In the genomic region with DNA sequence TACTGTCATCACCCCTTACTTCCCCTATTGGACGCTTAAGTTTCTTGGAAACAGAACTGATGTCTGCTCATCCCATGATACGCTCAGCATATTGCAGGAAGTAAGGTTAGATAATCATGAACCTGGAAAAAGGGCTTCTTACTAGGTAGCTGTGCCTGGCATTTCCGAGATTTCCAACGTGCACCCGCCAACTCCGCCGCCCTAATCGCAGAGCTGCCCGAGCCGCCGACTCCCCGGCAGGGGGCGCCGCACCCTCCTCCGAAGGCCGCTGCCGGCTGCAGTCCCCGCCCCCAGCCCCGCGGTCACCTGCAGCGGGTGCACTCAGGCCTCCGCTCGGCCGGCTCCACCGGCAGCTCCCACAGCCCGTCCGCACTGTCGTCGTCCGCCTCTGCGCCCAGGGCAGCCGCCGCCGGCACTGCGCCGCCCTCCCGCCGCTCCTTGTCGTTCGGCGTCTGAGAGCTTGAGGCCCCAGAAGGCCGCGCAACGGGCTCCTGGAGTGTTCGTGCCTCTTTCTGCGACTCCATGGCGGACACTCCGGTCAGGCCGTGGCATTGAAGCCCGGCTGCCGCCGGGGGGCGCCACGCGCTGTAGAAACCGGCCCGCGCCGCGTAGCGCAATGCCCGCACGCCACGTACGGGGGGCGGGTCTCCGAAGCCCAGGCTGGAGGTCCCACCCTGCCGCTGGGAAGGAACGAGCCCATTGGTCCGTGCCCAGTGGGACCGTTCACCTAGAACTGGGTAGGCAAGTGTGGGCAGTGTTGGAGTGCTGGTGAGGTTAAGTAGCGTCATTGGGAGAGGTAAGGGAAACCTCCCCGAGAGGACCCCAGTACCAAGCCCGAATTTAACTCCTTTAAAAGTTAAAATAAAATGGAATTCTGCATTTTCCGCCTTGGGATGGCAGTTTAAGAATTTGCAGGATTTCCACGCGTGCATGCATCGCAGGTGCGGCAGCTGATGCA, we compare ENCODE assay signal across 1 cellular context.
TF ChIP-seq lines count a peak whose summit lies in the region.

A gene with protein sequence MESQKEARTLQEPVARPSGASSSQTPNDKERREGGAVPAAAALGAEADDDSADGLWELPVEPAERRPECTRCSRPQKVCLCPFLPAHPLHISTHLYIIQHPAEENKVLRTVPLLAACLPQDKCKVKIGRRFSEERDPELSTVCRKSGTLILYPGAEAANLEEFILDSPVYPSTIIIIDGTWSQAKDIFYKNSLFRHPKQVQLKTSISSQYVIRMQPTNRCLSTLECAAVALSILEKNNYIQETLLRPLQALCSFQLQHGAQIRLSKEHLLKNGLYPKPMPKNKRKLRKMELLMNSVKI (minus strand): TSS at position 560 of the 958 bp plus-strand sequence. CDS start 36 bp downstream, at position 524.

TF ChIP-seq in GM12878, 131 proteins besides CTCF, POLR2A, EP300 and RAD21 (continued from another document and continues in another):
- TF ChIP-seq, protein P1, sequence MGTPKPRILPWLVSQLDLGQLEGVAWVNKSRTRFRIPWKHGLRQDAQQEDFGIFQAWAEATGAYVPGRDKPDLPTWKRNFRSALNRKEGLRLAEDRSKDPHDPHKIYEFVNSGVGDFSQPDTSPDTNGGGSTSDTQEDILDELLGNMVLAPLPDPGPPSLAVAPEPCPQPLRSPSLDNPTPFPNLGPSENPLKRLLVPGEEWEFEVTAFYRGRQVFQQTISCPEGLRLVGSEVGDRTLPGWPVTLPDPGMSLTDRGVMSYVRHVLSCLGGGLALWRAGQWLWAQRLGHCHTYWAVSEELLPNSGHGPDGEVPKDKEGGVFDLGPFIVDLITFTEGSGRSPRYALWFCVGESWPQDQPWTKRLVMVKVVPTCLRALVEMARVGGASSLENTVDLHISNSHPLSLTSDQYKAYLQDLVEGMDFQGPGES (IDR thresholded peaks at IDR 0.05) = no peak
- TF ChIP-seq, protein P2, sequence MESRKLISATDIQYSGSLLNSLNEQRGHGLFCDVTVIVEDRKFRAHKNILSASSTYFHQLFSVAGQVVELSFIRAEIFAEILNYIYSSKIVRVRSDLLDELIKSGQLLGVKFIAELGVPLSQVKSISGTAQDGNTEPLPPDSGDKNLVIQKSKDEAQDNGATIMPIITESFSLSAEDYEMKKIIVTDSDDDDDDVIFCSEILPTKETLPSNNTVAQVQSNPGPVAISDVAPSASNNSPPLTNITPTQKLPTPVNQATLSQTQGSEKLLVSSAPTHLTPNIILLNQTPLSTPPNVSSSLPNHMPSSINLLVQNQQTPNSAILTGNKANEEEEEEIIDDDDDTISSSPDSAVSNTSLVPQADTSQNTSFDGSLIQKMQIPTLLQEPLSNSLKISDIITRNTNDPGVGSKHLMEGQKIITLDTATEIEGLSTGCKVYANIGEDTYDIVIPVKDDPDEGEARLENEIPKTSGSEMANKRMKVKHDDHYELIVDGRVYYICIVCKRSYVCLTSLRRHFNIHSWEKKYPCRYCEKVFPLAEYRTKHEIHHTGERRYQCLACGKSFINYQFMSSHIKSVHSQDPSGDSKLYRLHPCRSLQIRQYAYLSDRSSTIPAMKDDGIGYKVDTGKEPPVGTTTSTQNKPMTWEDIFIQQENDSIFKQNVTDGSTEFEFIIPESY (IDR thresholded peaks at IDR 0.05) = no peak
- TF ChIP-seq, protein P3, sequence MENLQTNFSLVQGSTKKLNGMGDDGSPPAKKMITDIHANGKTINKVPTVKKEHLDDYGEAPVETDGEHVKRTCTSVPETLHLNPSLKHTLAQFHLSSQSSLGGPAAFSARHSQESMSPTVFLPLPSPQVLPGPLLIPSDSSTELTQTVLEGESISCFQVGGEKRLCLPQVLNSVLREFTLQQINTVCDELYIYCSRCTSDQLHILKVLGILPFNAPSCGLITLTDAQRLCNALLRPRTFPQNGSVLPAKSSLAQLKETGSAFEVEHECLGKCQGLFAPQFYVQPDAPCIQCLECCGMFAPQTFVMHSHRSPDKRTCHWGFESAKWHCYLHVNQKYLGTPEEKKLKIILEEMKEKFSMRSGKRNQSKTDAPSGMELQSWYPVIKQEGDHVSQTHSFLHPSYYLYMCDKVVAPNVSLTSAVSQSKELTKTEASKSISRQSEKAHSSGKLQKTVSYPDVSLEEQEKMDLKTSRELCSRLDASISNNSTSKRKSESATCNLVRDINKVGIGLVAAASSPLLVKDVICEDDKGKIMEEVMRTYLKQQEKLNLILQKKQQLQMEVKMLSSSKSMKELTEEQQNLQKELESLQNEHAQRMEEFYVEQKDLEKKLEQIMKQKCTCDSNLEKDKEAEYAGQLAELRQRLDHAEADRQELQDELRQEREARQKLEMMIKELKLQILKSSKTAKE (IDR thresholded peaks at IDR 0.05; ENCODE audit: low read depth, poor library complexity, severe bottlenecking) = no peak
- TF ChIP-seq POLR2AphosphoS2 (IDR thresholded peaks at IDR 0.05; ENCODE audit: low read depth, low read length) = peak; percentile 61; the same call in 1 of the 2 replicates
- no peak for TF ChIP-seq BCL11A (IDR thresholded peaks at IDR 0.05; ENCODE audit: low read depth, low read length)
- TF ChIP-seq, protein P4, sequence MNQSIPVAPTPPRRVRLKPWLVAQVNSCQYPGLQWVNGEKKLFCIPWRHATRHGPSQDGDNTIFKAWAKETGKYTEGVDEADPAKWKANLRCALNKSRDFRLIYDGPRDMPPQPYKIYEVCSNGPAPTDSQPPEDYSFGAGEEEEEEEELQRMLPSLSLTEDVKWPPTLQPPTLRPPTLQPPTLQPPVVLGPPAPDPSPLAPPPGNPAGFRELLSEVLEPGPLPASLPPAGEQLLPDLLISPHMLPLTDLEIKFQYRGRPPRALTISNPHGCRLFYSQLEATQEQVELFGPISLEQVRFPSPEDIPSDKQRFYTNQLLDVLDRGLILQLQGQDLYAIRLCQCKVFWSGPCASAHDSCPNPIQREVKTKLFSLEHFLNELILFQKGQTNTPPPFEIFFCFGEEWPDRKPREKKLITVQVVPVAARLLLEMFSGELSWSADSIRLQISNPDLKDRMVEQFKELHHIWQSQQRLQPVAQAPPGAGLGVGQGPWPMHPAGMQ (IDR thresholded peaks at IDR 0.05; ENCODE audit: borderline replicate concordance) = no peak
- TF ChIP-seq, protein P5, sequence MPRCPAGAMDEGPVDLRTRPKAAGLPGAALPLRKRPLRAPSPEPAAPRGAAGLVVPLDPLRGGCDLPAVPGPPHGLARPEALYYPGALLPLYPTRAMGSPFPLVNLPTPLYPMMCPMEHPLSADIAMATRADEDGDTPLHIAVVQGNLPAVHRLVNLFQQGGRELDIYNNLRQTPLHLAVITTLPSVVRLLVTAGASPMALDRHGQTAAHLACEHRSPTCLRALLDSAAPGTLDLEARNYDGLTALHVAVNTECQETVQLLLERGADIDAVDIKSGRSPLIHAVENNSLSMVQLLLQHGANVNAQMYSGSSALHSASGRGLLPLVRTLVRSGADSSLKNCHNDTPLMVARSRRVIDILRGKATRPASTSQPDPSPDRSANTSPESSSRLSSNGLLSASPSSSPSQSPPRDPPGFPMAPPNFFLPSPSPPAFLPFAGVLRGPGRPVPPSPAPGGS (IDR thresholded peaks at IDR 0.05; ENCODE audit: borderline replicate concordance, insufficient read depth, low read depth, low read length, poor library complexity, severe bottlenecking) = no peak
- TF ChIP-seq, protein P6, sequence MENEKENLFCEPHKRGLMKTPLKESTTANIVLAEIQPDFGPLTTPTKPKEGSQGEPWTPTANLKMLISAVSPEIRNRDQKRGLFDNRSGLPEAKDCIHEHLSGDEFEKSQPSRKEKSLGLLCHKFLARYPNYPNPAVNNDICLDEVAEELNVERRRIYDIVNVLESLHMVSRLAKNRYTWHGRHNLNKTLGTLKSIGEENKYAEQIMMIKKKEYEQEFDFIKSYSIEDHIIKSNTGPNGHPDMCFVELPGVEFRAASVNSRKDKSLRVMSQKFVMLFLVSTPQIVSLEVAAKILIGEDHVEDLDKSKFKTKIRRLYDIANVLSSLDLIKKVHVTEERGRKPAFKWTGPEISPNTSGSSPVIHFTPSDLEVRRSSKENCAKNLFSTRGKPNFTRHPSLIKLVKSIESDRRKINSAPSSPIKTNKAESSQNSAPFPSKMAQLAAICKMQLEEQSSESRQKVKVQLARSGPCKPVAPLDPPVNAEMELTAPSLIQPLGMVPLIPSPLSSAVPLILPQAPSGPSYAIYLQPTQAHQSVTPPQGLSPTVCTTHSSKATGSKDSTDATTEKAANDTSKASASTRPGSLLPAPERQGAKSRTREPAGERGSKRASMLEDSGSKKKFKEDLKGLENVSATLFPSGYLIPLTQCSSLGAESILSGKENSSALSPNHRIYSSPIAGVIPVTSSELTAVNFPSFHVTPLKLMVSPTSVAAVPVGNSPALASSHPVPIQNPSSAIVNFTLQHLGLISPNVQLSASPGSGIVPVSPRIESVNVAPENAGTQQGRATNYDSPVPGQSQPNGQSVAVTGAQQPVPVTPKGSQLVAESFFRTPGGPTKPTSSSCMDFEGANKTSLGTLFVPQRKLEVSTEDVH (IDR thresholded peaks at IDR 0.05; ENCODE audit: low read depth, partially characterized antibody) = no peak
- peak; percentile 63; the same call in 1 of the 2 replicates for TF ChIP-seq CREB1 (IDR thresholded peaks at IDR 0.05; ENCODE audit: low read depth)
- 0 out of 2 replicates have a peak, but pooled peaks have one; percentile 45 for TF ChIP-seq RCOR1 (conservative IDR thresholded peaks at IDR 0.05; ENCODE audit: low read depth, low read length)
- TF ChIP-seq, protein P7, sequence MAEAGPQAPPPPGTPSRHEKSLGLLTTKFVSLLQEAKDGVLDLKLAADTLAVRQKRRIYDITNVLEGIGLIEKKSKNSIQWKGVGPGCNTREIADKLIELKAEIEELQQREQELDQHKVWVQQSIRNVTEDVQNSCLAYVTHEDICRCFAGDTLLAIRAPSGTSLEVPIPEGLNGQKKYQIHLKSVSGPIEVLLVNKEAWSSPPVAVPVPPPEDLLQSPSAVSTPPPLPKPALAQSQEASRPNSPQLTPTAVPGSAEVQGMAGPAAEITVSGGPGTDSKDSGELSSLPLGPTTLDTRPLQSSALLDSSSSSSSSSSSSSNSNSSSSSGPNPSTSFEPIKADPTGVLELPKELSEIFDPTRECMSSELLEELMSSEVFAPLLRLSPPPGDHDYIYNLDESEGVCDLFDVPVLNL (IDR thresholded peaks at IDR 0.05; ENCODE audit: low read depth, low read length) = no peak
- 0 out of 2 replicates have a peak, but pooled peaks have one; percentile 19 for TF ChIP-seq MTA2 (IDR thresholded peaks at IDR 0.05; ENCODE audit: low read depth)
- TF ChIP-seq CHD4 (IDR thresholded peaks at IDR 0.05) = no peak
- peak; percentile 83; the same call in 1 of the 2 replicates for TF ChIP-seq ZNF217 (IDR thresholded peaks at IDR 0.05)
- TF ChIP-seq, protein P8, sequence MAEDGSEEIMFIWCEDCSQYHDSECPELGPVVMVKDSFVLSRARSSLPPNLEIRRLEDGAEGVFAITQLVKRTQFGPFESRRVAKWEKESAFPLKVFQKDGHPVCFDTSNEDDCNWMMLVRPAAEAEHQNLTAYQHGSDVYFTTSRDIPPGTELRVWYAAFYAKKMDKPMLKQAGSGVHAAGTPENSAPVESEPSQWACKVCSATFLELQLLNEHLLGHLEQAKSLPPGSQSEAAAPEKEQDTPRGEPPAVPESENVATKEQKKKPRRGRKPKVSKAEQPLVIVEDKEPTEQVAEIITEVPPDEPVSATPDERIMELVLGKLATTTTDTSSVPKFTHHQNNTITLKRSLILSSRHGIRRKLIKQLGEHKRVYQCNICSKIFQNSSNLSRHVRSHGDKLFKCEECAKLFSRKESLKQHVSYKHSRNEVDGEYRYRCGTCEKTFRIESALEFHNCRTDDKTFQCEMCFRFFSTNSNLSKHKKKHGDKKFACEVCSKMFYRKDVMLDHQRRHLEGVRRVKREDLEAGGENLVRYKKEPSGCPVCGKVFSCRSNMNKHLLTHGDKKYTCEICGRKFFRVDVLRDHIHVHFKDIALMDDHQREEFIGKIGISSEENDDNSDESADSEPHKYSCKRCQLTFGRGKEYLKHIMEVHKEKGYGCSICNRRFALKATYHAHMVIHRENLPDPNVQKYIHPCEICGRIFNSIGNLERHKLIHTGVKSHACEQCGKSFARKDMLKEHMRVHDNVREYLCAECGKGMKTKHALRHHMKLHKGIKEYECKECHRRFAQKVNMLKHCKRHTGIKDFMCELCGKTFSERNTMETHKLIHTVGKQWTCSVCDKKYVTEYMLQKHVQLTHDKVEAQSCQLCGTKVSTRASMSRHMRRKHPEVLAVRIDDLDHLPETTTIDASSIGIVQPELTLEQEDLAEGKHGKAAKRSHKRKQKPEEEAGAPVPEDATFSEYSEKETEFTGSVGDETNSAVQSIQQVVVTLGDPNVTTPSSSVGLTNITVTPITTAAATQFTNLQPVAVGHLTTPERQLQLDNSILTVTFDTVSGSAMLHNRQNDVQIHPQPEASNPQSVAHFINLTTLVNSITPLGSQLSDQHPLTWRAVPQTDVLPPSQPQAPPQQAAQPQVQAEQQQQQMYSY (CRISPR knock-in tag; IDR thresholded peaks at IDR 0.05) = no peak
- TF ChIP-seq, protein P9, sequence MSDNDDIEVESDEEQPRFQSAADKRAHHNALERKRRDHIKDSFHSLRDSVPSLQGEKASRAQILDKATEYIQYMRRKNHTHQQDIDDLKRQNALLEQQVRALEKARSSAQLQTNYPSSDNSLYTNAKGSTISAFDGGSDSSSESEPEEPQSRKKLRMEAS (IDR thresholded peaks at IDR 0.05; ENCODE audit: low read depth, low read length) = peak; percentile 83
- TF ChIP-seq, protein P10, sequence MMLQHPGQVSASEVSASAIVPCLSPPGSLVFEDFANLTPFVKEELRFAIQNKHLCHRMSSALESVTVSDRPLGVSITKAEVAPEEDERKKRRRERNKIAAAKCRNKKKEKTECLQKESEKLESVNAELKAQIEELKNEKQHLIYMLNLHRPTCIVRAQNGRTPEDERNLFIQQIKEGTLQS (IDR thresholded peaks at IDR 0.05; ENCODE audit: borderline replicate concordance, extremely low read depth, low read depth, low read length) = no peak
- TF ChIP-seq MXI1 (IDR thresholded peaks at IDR 0.05; ENCODE audit: low read depth, low read length) = peak; percentile 65
- TF ChIP-seq, protein P11, sequence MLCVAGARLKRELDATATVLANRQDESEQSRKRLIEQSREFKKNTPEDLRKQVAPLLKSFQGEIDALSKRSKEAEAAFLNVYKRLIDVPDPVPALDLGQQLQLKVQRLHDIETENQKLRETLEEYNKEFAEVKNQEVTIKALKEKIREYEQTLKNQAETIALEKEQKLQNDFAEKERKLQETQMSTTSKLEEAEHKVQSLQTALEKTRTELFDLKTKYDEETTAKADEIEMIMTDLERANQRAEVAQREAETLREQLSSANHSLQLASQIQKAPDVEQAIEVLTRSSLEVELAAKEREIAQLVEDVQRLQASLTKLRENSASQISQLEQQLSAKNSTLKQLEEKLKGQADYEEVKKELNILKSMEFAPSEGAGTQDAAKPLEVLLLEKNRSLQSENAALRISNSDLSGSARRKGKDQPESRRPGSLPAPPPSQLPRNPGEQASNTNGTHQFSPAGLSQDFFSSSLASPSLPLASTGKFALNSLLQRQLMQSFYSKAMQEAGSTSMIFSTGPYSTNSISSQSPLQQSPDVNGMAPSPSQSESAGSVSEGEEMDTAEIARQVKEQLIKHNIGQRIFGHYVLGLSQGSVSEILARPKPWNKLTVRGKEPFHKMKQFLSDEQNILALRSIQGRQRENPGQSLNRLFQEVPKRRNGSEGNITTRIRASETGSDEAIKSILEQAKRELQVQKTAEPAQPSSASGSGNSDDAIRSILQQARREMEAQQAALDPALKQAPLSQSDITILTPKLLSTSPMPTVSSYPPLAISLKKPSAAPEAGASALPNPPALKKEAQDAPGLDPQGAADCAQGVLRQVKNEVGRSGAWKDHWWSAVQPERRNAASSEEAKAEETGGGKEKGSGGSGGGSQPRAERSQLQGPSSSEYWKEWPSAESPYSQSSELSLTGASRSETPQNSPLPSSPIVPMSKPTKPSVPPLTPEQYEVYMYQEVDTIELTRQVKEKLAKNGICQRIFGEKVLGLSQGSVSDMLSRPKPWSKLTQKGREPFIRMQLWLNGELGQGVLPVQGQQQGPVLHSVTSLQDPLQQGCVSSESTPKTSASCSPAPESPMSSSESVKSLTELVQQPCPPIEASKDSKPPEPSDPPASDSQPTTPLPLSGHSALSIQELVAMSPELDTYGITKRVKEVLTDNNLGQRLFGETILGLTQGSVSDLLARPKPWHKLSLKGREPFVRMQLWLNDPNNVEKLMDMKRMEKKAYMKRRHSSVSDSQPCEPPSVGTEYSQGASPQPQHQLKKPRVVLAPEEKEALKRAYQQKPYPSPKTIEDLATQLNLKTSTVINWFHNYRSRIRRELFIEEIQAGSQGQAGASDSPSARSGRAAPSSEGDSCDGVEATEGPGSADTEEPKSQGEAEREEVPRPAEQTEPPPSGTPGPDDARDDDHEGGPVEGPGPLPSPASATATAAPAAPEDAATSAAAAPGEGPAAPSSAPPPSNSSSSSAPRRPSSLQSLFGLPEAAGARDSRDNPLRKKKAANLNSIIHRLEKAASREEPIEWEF (IDR thresholded peaks at IDR 0.05; ENCODE audit: insufficient replicate concordance, low read depth, low read length) = no peak
